ENCODE assay signal across 1 cellular context in genomic region chr16:58284021-58284420, GRCh38.
TF ChIP-seq lines count a peak whose summit lies in the region.

No MANE protein-coding gene starts in this region.

TF ChIP-seq in K562, 482 proteins besides CTCF, POLR2A, EP300 and RAD21:
- TF ChIP-seq HMBOX1 (IDR thresholded peaks at IDR 0.05) (0 out of 2 replicates have a peak, but pooled peaks have one; percentile 34), E2F6 (IDR thresholded peaks at IDR 0.05; ENCODE audit: borderline replicate concordance in 1 of 2, extremely low read depth in 1 of 2, insufficient read depth in 1 of 2, insufficient read length in 1 of 2, low read depth in 1 of 2, low read length in 1 of 2, poor library complexity in 1 of 2, severe bottlenecking in 1 of 2) (no peak)
